13 cellular contexts compared by ENCODE assay signal in genomic region chr7:17307033-17307432, GRCh38. TPM values are rescaled to one million over a fixed set of nuclear protein-coding genes. Genes with fewer than 3 reads are reported as not detected.
DNase-seq lines count a peak whose midpoint lies in the region; ATAC-seq, FAIRE-seq and TF ChIP-seq lines count a peak whose summit lies in the region.
"Had no signal": no experiment of that assay in that cellular context is flagged by ENCODE, and none has a peak within 500 bp of the region (broad histone marks: within the 10 kb centered on the region; RNA-seq: fewer than 3 reads in every experiment).

No MANE protein-coding gene starts in this region.

- DNase-seq in HT-29 (ENCODE audit: low spot score) (peak; percentile 17), dermis blood vessel endothelial cell (peak; percentile 36), right lobe of liver (peak in 1 of 3 donors; percentile 56), suprapubic skin (ENCODE audit: low spot score in 2 of 2) (no peak), D721Med (ENCODE audit: insufficient read length, low spot score) (no peak), dorsolateral prefrontal cortex (no peak)
- DNase-seq in stimulated activated CD4-positive, alpha-beta T cell treated with anti-CD3 and anti-CD28 coated beads, Interleukin-2, amount 100 ng/mL, for 48 hours: no peak
- DNase-seq: CD4-positive, alpha-beta memory T cell; MM.1S; SIG-M5; stimulated activated CD8-positive, alpha-beta memory T cell treated with anti-CD3 and anti-CD28 coated beads, Interleukin-4, amount 100 ng/mL, for 48 hours had no signal

- peaks cover 0 to 14% (median 0%) of the 10 kb centered on the region in 4 donors for H3K36me3 ChIP-seq in right lobe of liver
- H3K36me3 ChIP-seq in suprapubic skin: peaks cover 7% of the 10 kb centered on the region

- no peaks in the 10 kb centered on the region for H3K9me3 ChIP-seq in right lobe of liver
- no peaks in the 10 kb centered on the region for H3K9me3 ChIP-seq in suprapubic skin

- 11% methylated on average over 1 of the region's 1 CpG for WGBS in right lobe of liver (ENCODE audit: insufficient coverage, low coverage, low lambda C conversion rate, missing lambda C conversion rate)
- WGBS in suprapubic skin: 0% methylated on average over 1 of the region's 1 CpG

- no peaks in the 10 kb centered on the region for H3K27me3 ChIP-seq in right lobe of liver
- H3K27me3 ChIP-seq in suprapubic skin: no peaks in the 10 kb centered on the region
- H3K27me3 ChIP-seq in dorsolateral prefrontal cortex: no peaks in the 10 kb centered on the region

- no peak for TF ChIP-seq EP300 in suprapubic skin (IDR thresholded peaks at IDR 0.05)

- intact Hi-C loops in right lobe of liver (cut with DNase I): loop anchor here (10.0 kb wide), 2 partner anchors 228 to 338 kb away; no protein-coding TSS in a partner anchor
- intact Hi-C loops in dorsolateral prefrontal cortex (cut with DNase I): loop anchor here in 1 of 2 donors (10.0 kb wide), 1 partner anchor 228 kb away; no protein-coding TSS in a partner anchor

- TF ChIP-seq CTCF in right lobe of liver (IDR thresholded peaks at IDR 0.05) (no peak), suprapubic skin (IDR thresholded peaks at IDR 0.05) (no peak), D721Med (IDR thresholded peaks at IDR 0.05; ENCODE audit: insufficient read depth, missing control alignments) (no peak), dorsolateral prefrontal cortex (IDR thresholded peaks at IDR 0.05 in 54 of 56, conservative IDR thresholded peaks at IDR 0.05 in 2 of 56; ENCODE audit: low read depth in 1 of 56, partially characterized antibody in 56 of 56) (no peak)

- peak overlapping the region; percentile 5 to 25 (median 22) for H3K4me3 ChIP-seq in right lobe of liver
- H3K4me3 ChIP-seq in suprapubic skin: peak overlapping the region; percentile 20
- H3K4me3 ChIP-seq in dorsolateral prefrontal cortex: no peak overlapping the region

- H3K4me1 ChIP-seq in right lobe of liver: peaks cover 0 to 71% (median 12%) of the 10 kb centered on the region in 4 donors
- H3K4me1 ChIP-seq in suprapubic skin: peaks cover 83% of the 10 kb centered on the region

- no peak for FAIRE-seq in D721Med (lab: Jason Lieb, UNC)

- no peak for TF ChIP-seq POLR2A in right lobe of liver (IDR thresholded peaks at IDR 0.05)
- no peak for TF ChIP-seq POLR2A in suprapubic skin (IDR thresholded peaks at IDR 0.05)

- ATAC-seq in right lobe of liver (peak; percentile 67 to 87 (median 79)), GM19463 (IDR thresholded peaks at IDR 0.05; ENCODE audit: unreplicated experiment) (no peak)

- H3K27ac ChIP-seq in right lobe of liver (peak overlapping the region; percentile 85 to 96 (median 92)), suprapubic skin (peak overlapping the region; percentile 69), dorsolateral prefrontal cortex (peak overlapping the region in 18 of 59 donors; percentile 4 to 51 (median 22))
- H3K27ac ChIP-seq: VCaP had no signal

RNA-seq across cellular contexts. Expression of gene AHR, which starts 8.6 kb away (rescaled TPM):
- total RNA-seq in HT-29 (2014; rRNA removed; shearing (Covaris generic)): 63.1 and 68.2 TPM in 2 replicates
- total RNA-seq in dermis blood vessel endothelial cell: 142 and 189 TPM in 2 replicates
- 10 to 100 TPM; 31.2 to 67.9 (median 41.0) TPM for total RNA-seq in right lobe of liver
- 100 to 1,000 TPM in 3 of 4 donors, 10 to 100 TPM in 1; 93.1 to 145 (median 122) TPM for total RNA-seq in suprapubic skin
- total RNA-seq in dorsolateral prefrontal cortex: 10 to 100 TPM in 119 of 120 experiments, 1 to 10 TPM in 1; 7.8 to 51.4 (median 18.7) TPM

Comparison
In these comparisons a context has a peak if more than half of its experiments do, and no peak if none do; other contexts are left out.
1. DNase-seq: peak in HT-29 (single experiment) and dermis blood vessel endothelial cell (single experiment); none in suprapubic skin (0 of 2), D721Med (single experiment), stimulated activated CD4-positive, alpha-beta T cell treated with anti-CD3 and anti-CD28 coated beads, Interleukin-2, amount 100 ng/mL, for 48 hours (0 of 2) and dorsolateral prefrontal cortex (0 of 10).
2. H3K4me3 ChIP-seq: peak in right lobe of liver (3 of 3) and suprapubic skin (single experiment); none in dorsolateral prefrontal cortex (0 of 59).